Comparison of ENCODE assay signal across 32 cellular contexts in genomic region chr6:4676016-4676415, GRCh38.
"Had no signal": no experiment of that assay in that cellular context is flagged by ENCODE, and none has a peak within 500 bp of the region (broad histone marks: within the 10 kb centered on the region; RNA-seq: fewer than 3 reads in every experiment).

No MANE protein-coding gene starts in this region.

- H3K27me3 ChIP-seq: adrenal gland, body of pancreas, dorsolateral prefrontal cortex, foreskin keratinocyte, gastrocnemius medialis had no signal

- H3K4me3 Mint-ChIP-seq: activated B cell treated with CpG ODN at 0.5 μM for 24 hours; activated CD8-positive, alpha-beta T cell treated with anti-CD3 and anti-CD28 coated beads for 36 hours; activated naive CD4-positive, alpha-beta T cell treated with anti-CD3 and anti-CD28 coated beads for 36 hours; activated naive CD4-positive, alpha-beta T cell treated with anti-CD3 and anti-CD28 coated beads, Interleukin-2, amount 50 U/mL, for 24 hours; activated naive CD8-positive, alpha-beta T cell treated with anti-CD3 and anti-CD28 coated beads for 36 hours; activated naive CD8-positive, alpha-beta T cell treated with anti-CD3 and anti-CD28 coated beads, Interleukin-2, amount 50 U/mL, for 24 hours; activated T-cell treated with anti-CD3 and anti-CD28 coated beads, Interleukin-2, amount 50 U/mL, for 4 hours; activated T-helper 17 cell treated with anti-CD3 and anti-CD28 coated beads, Interleukin-2, amount 50 U/mL, for 72 hours; dendritic cell treated with granulocyte-macrophage colony-stimulating factor and Interleukin-4, amounts not matched to agents 40 ng/mL and 50 ng/mL, for 4 days; endodermal cell; T-helper 17 cell; T-helper 2 cell treated with Interferon-gamma antibody and Interleukin-4, amounts not matched to agents 5 μg/mL and 100 μg/mL, for 36 hours had no signal

- H3K9me3 Mint-ChIP-seq: activated B cell treated with CpG ODN at 0.5 μM for 24 hours; activated CD8-positive, alpha-beta T cell treated with anti-CD3 and anti-CD28 coated beads for 36 hours; activated naive CD4-positive, alpha-beta T cell treated with anti-CD3 and anti-CD28 coated beads for 36 hours; activated naive CD4-positive, alpha-beta T cell treated with anti-CD3 and anti-CD28 coated beads, Interleukin-2, amount 50 U/mL, for 24 hours; activated naive CD8-positive, alpha-beta T cell treated with anti-CD3 and anti-CD28 coated beads for 36 hours; activated naive CD8-positive, alpha-beta T cell treated with anti-CD3 and anti-CD28 coated beads, Interleukin-2, amount 50 U/mL, for 24 hours; activated T-cell treated with anti-CD3 and anti-CD28 coated beads, Interleukin-2, amount 50 U/mL, for 4 hours; activated T-helper 17 cell treated with anti-CD3 and anti-CD28 coated beads, Interleukin-2, amount 50 U/mL, for 72 hours; dendritic cell treated with granulocyte-macrophage colony-stimulating factor and Interleukin-4, amounts not matched to agents 40 ng/mL and 50 ng/mL, for 4 days; endodermal cell; T-helper 2 cell treated with Interferon-gamma antibody and Interleukin-4, amounts not matched to agents 5 μg/mL and 100 μg/mL, for 36 hours had no signal

- H3K27me3 Mint-ChIP-seq: activated naive CD4-positive, alpha-beta T cell treated with anti-CD3 and anti-CD28 coated beads, Interleukin-2, amount 50 U/mL, for 24 hours; activated naive CD8-positive, alpha-beta T cell treated with anti-CD3 and anti-CD28 coated beads, Interleukin-2, amount 50 U/mL, for 24 hours had no signal

- H3K36me3 ChIP-seq: adrenal gland, gastrocnemius medialis, WERI-Rb-1 had no signal

- H3K9me3 ChIP-seq: adrenal gland, body of pancreas, gastrocnemius medialis had no signal

- H3K36me3 Mint-ChIP-seq: activated naive CD4-positive, alpha-beta T cell treated with anti-CD3 and anti-CD28 coated beads, Interleukin-2, amount 50 U/mL, for 24 hours; activated naive CD8-positive, alpha-beta T cell treated with anti-CD3 and anti-CD28 coated beads for 36 hours had no signal

- H3K27ac ChIP-seq: adrenal gland, body of pancreas, coronary artery, dorsolateral prefrontal cortex, foreskin keratinocyte, gastrocnemius medialis, WERI-Rb-1 had no signal

- H3K4me1 Mint-ChIP-seq: activated B cell treated with CpG ODN at 0.5 μM for 24 hours; activated naive CD4-positive, alpha-beta T cell treated with anti-CD3 and anti-CD28 coated beads, Interleukin-2, amount 50 U/mL, for 24 hours; activated naive CD8-positive, alpha-beta T cell treated with anti-CD3 and anti-CD28 coated beads, Interleukin-2, amount 50 U/mL, for 24 hours; activated T-helper 17 cell treated with anti-CD3 and anti-CD28 coated beads, Interleukin-2, amount 50 U/mL, for 72 hours had no signal

- DNase-seq: activated B cell treated with CpG ODN at 0.5 μM for 24 hours; activated CD4-positive, alpha-beta T cell treated with anti-CD3 and anti-CD28 coated beads for 48 hours; activated CD4-positive, alpha-beta T cell treated with anti-CD3 and anti-CD28 coated beads, Interleukin-2, amount 50 U/mL, for 1 hour; activated CD4-positive, alpha-beta T cell treated with anti-CD3 and anti-CD28 coated beads, Interleukin-2, amount 50 U/mL, for 48 hours; activated CD8-positive, alpha-beta memory T cell treated with anti-CD3 and anti-CD28 coated beads for 24 hours; activated CD8-positive, alpha-beta T cell treated with anti-CD3 and anti-CD28 coated beads for 36 hours; activated effector memory CD4-positive, alpha-beta T cell treated with Interleukin-2 at 50 U/mL for 16 hours; activated gamma-delta T cell treated with Interleukin-2 at 50 U/mL for 16 hours; activated naive CD4-positive, alpha-beta T cell treated with anti-CD3 and anti-CD28 coated beads for 36 hours; activated naive CD8-positive, alpha-beta T cell treated with anti-CD3 and anti-CD28 coated beads for 36 hours; activated naive CD8-positive, alpha-beta T cell treated with anti-CD3 and anti-CD28 coated beads, Interleukin-2, amount 50 U/mL, for 24 hours; activated T-cell treated with anti-CD3 and anti-CD28 coated beads, Interleukin-2, amount 50 U/mL, for 4 hours; adrenal gland; amygdala; aorta; body of pancreas; central memory CD4-positive, alpha-beta T cell; cerebellar nuclear complex; dorsolateral prefrontal cortex; effector memory CD4-positive, alpha-beta T cell; endodermal cell; foreskin keratinocyte; gastrocnemius medialis; T-helper 1 cell; T-helper 17 cell; T1000; WERI-Rb-1 had no signal

- H3K4me1 ChIP-seq: adrenal gland, body of pancreas, foreskin keratinocyte, gastrocnemius medialis had no signal

- H3K27ac Mint-ChIP-seq: activated B cell treated with CpG ODN at 0.5 μM for 24 hours; activated CD8-positive, alpha-beta T cell treated with anti-CD3 and anti-CD28 coated beads for 36 hours; activated naive CD4-positive, alpha-beta T cell treated with anti-CD3 and anti-CD28 coated beads for 36 hours; activated naive CD4-positive, alpha-beta T cell treated with anti-CD3 and anti-CD28 coated beads, Interleukin-2, amount 50 U/mL, for 24 hours; activated naive CD8-positive, alpha-beta T cell treated with anti-CD3 and anti-CD28 coated beads for 36 hours; activated naive CD8-positive, alpha-beta T cell treated with anti-CD3 and anti-CD28 coated beads, Interleukin-2, amount 50 U/mL, for 24 hours; activated T-helper 17 cell treated with anti-CD3 and anti-CD28 coated beads, Interleukin-2, amount 50 U/mL, for 72 hours; dendritic cell treated with granulocyte-macrophage colony-stimulating factor and Interleukin-4, amounts not matched to agents 40 ng/mL and 50 ng/mL, for 4 days; endodermal cell; T-helper 17 cell; T-helper 2 cell treated with Interferon-gamma antibody and Interleukin-4, amounts not matched to agents 5 μg/mL and 100 μg/mL, for 36 hours had no signal

- H3K4me3 ChIP-seq: adrenal gland, body of pancreas, coronary artery, dorsolateral prefrontal cortex, gastrocnemius medialis had no signal
